19 cellular contexts compared by ENCODE assay signal in genomic region chr14:101604228-101604934, GRCh38. TPM values are rescaled to one million over a fixed set of nuclear protein-coding genes. Genes with fewer than 3 reads are reported as not detected.
"Had no signal": no experiment of that assay in that cellular context is flagged by ENCODE, and none has a peak within 500 bp of the region (broad histone marks: within the 10 kb centered on the region; RNA-seq: fewer than 3 reads in every experiment).

No MANE protein-coding gene starts in this region.

- H3K36me3 Mint-ChIP-seq: WTC11 had no signal

- H3K9me3 Mint-ChIP-seq: activated CD4-positive, alpha-beta T cell treated with anti-CD3 and anti-CD28 coated beads, Interleukin-2, amount 10 ng/mL, durations not matched to agents 24 days and 14 days; neural crest cell; WTC11 had no signal

- ATAC-seq: WTC11 had no signal

- H3K4me3 Mint-ChIP-seq: activated CD4-positive, alpha-beta T cell treated with anti-CD3 and anti-CD28 coated beads, Interleukin-2, amount 10 ng/mL, durations not matched to agents 24 days and 14 days; neural crest cell; WTC11 had no signal

- H3K79me2 ChIP-seq: parathyroid adenoma had no signal

- H3K36me3 ChIP-seq: tibial nerve had no signal

- H3K4me3 ChIP-seq: tibial nerve had no signal

- H3K9ac ChIP-seq: parathyroid adenoma had no signal

- H3K27ac Mint-ChIP-seq: activated CD4-positive, alpha-beta T cell treated with anti-CD3 and anti-CD28 coated beads, Interleukin-2, amount 10 ng/mL, durations not matched to agents 24 days and 14 days; WTC11 had no signal

- H3K4me1 Mint-ChIP-seq: neural crest cell, WTC11 had no signal

- H3K27ac ChIP-seq: parathyroid adenoma, tibial nerve had no signal

- H3K9me3 ChIP-seq: tibial nerve had no signal

- H2AFZ ChIP-seq: parathyroid adenoma had no signal

- DNase-seq: activated CD4-positive, alpha-beta T cell treated with anti-CD3 and anti-CD28 coated beads, Interleukin-2, amount 10 ng/mL, durations not matched to agents 24 days and 14 days; activated effector memory CD4-positive, alpha-beta T cell treated with Interleukin-2 at 50 U/mL for 16 hours; activated naive CD4-positive, alpha-beta T cell treated with anti-CD3 and anti-CD28 coated beads, Interleukin-2, amount 50 U/mL, for 16 hours; activated T-cell treated with anti-CD3 and anti-CD28 coated beads, Interleukin-2, amount 50 U/mL, for 1 hour; caudate nucleus; cortex of kidney; effector CD8-positive, alpha-beta T cell; foreskin melanocyte; mammary epithelial cell; stimulated activated naive CD4-positive, alpha-beta T cell; SW 1271 had no signal

- H3K4me1 ChIP-seq: parathyroid adenoma, tibial nerve had no signal

RNA-seq across cellular contexts. Expression of gene DIO3, which starts 43.1 kb away (rescaled TPM):
- total RNA-seq: activated CD4-positive, alpha-beta T cell treated with anti-CD3 and anti-CD28 coated beads, Interleukin-2, amount 10 ng/mL, durations not matched to agents 24 days and 14 days; activated CD8-positive, alpha-beta memory T cell treated with anti-CD3 and anti-CD28 coated beads for 36 hours; mammary epithelial cell; renal cortical epithelial cell; T-helper 2 cell treated with Interferon-gamma antibody and Interleukin-4, amounts not matched to agents 100 ng/mL and 5 ng/mL, for 36 hours had no signal
- polyA plus RNA-seq: fibroblast of lung, mammary epithelial cell had no signal
